8 cellular contexts compared by ENCODE assay signal in genomic region chr3:120418866-120419490, GRCh38. TPM values are rescaled to one million over a fixed set of nuclear protein-coding genes. Genes with fewer than 3 reads are reported as not detected.
DNase-seq lines count a peak whose midpoint lies in the region; ATAC-seq, FAIRE-seq and TF ChIP-seq lines count a peak whose summit lies in the region.

No MANE protein-coding gene starts in this region.

- H3K4me3 ChIP-seq in fibroblast of pulmonary artery (replicated peaks; ENCODE audit: low read depth, low read length): no peak overlapping the region

- peak; percentile 44 for ATAC-seq in HG02970 (IDR thresholded peaks at IDR 0.05; ENCODE audit: low FRiP score, unreplicated experiment)

- peak; percentile 35 for TF ChIP-seq CTCF in fibroblast of pulmonary artery (IDR thresholded peaks at IDR 0.05; ENCODE audit: low read length, missing control alignments)

- in situ Hi-C loops in ACHN (cut with HindIII; ENCODE audit: low pct_ligation_motif_present, low pct_unique_long_range_greater_than_20kb, low sequenced_read_pairs): no loop called here

- TF ChIP-seq POLR2A in GM12892 (IDR thresholded peaks at IDR 0.05; ENCODE audit: low read depth, low read length): no peak

- DNase-seq in ACHN (peak; percentile 57), GM12892 (ENCODE audit: insufficient read length) (peak; percentile 14), NCI-H146 (lab: John Stamatoyannopoulos, UW) (peak; percentile 59), UCSD-AML1 (lab: John Stamatoyannopoulos, UW; ENCODE audit: unreplicated experiment) (peak; percentile 26), fibroblast of pulmonary artery (ENCODE audit: low read depth) (peak; percentile 70), nucleus accumbens (lab: John Stamatoyannopoulos, UW) (peak in 40 of 56 donors; percentile 9 to 77 (median 33)), KG1 (lab: John Stamatoyannopoulos, UW) (no peak)

- FAIRE-seq in GM12892 (lab: Jason Lieb, UNC): peak; percentile 57

RNA-seq across cellular contexts. Expression of gene FSTL1, which starts 31.8 kb away (rescaled TPM):
- polyA plus RNA-seq in GM12892 (2012; ENCODE audit: missing spikeins): not detected
